22 cellular contexts compared by ENCODE assay signal in the genomic region with DNA sequence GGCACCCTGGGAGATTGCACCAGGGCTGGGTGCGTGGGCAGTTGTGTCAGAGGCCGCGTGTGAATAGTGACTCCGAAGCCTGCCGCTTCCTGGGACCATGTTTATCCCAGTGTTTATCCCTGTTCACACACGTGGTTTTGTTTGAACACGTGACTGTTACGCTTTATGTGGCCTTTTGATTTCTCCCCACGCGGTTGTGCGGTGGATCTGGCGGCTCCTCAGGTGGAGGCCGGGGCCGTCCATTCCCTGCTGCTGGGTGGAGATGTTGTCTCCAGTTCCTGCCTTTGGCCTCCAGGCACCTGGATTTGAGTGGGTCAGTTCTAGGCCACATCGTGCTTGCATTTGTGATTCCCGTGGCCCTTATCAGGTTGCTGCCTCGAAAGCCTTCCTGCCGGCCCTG. TPM values are rescaled to one million over a fixed set of nuclear protein-coding genes. Genes with fewer than 3 reads are reported as not detected.
DNase-seq lines count a peak whose midpoint lies in the region; ATAC-seq and TF ChIP-seq lines count a peak whose summit lies in the region.
"Had no signal": no experiment of that assay in that cellular context is flagged by ENCODE, and none has a peak within 500 bp of the region (broad histone marks: within the 10 kb centered on the region; RNA-seq: fewer than 3 reads in every experiment).

No MANE protein-coding gene starts in this region.

- no peaks in the 10 kb centered on the region for H3K27me3 ChIP-seq in A673 (replicated peaks; ENCODE audit: insufficient read depth, low read depth, low read length, poor library complexity)
- H3K27me3 ChIP-seq: BLaER1 treated with 17β-estradiol and CSF1 and Interleukin-3, amounts not matched to agents 10 nM and 100 nM; SJCRH30 had no signal

- peaks cover 11% of the 10 kb centered on the region for H3K36me3 Mint-ChIP-seq in natural killer cell treated with Interleukin-12 subunit alpha and Interleukin-12 subunit beta and Interleukin-15 and Interleukin-18, amount 100 ng/mL, for 72 hours
- no peaks in the 10 kb centered on the region for H3K36me3 Mint-ChIP-seq in natural killer cell
- peaks cover 32% of the 10 kb centered on the region for H3K36me3 Mint-ChIP-seq in progenitor cell of endocrine pancreas (ENCODE audit: insufficient read depth)

- POLR2A ChIA-PET in A673 (lab: Charles Lee; ENCODE audit: low non-redundant PET), result no interaction called here

- H3K4me3 ChIP-seq in A673 (ENCODE audit: low read depth, low read length, poor library complexity, severe bottlenecking), result no peak overlapping the region
- H3K4me3 ChIP-seq: BLaER1 treated with 17β-estradiol and CSF1 and Interleukin-3, amounts not matched to agents 10 nM and 100 nM; GM12878; HAP-1; SJCRH30 had no signal

- no peak overlapping the region for H3K27ac Mint-ChIP-seq in natural killer cell treated with Interleukin-12 subunit alpha and Interleukin-12 subunit beta and Interleukin-15 and Interleukin-18, amount 100 ng/mL, for 72 hours
- H3K27ac Mint-ChIP-seq in natural killer cell (no peak overlapping the region), progenitor cell of endocrine pancreas (peak overlapping the region; percentile 79)
- H3K27ac Mint-ChIP-seq: CD8-positive, alpha-beta T cell had no signal

- BruUV-seq in A673 (replicated peaks; lab: Mats Ljungman, UMichigan), result no TSS peak

- no peaks in the 10 kb centered on the region for H3K9me3 Mint-ChIP-seq in natural killer cell treated with Interleukin-12 subunit alpha and Interleukin-12 subunit beta and Interleukin-15 and Interleukin-18, amount 100 ng/mL, for 72 hours
- no peaks in the 10 kb centered on the region for H3K9me3 Mint-ChIP-seq in natural killer cell
- no peaks in the 10 kb centered on the region for H3K9me3 Mint-ChIP-seq in progenitor cell of endocrine pancreas (ENCODE audit: low read depth)
- H3K9me3 Mint-ChIP-seq: CD8-positive, alpha-beta T cell had no signal

- H3K4me1 ChIP-seq in A673 (ENCODE audit: insufficient read depth, low read length, poor library complexity, severe bottlenecking), result no peaks in the 10 kb centered on the region
- H3K4me1 ChIP-seq: BLaER1 treated with 17β-estradiol and CSF1 and Interleukin-3, amounts not matched to agents 10 nM and 100 nM; HAP-1; SJCRH30 had no signal

- TF ChIP-seq CTCF in natural killer cell (IDR thresholded peaks at IDR 0.05) (no peak), progenitor cell of endocrine pancreas (IDR thresholded peaks at IDR 0.05; ENCODE audit: unreplicated experiment) (no peak), A673 (conservative IDR thresholded peaks at IDR 0.05; ENCODE audit: low read depth, low read length) (no peak)

- H3K4me3 Mint-ChIP-seq in natural killer cell treated with Interleukin-12 subunit alpha and Interleukin-12 subunit beta and Interleukin-15 and Interleukin-18, amount 100 ng/mL, for 72 hours, result no peak overlapping the region
- H3K4me3 Mint-ChIP-seq in natural killer cell (no peak overlapping the region), progenitor cell of endocrine pancreas (ENCODE audit: low read depth) (no peak overlapping the region)
- H3K4me3 Mint-ChIP-seq: CD8-positive, alpha-beta T cell had no signal

- H3K9me3 ChIP-seq in A673 (ENCODE audit: low read depth, low read length, poor library complexity, severe bottlenecking), result no peaks in the 10 kb centered on the region
- H3K9me3 ChIP-seq: BLaER1 treated with 17β-estradiol and CSF1 and Interleukin-3, amounts not matched to agents 10 nM and 100 nM; HAP-1; SJCRH30 had no signal

- no peak overlapping the region for H3K27ac ChIP-seq in A673 (ENCODE audit: low read depth, low read length, poor library complexity, severe bottlenecking)
- H3K27ac ChIP-seq: 22Rv1; BLaER1 treated with 17β-estradiol and CSF1 and Interleukin-3, amounts not matched to agents 10 nM and 100 nM; SJCRH30 had no signal

- H3K4me1 Mint-ChIP-seq in natural killer cell treated with Interleukin-12 subunit alpha and Interleukin-12 subunit beta and Interleukin-15 and Interleukin-18, amount 100 ng/mL, for 72 hours (ENCODE audit: low read depth in 2 of 2), result no peaks in the 10 kb centered on the region
- H3K4me1 Mint-ChIP-seq in natural killer cell (no peaks in the 10 kb centered on the region), progenitor cell of endocrine pancreas (ENCODE audit: low read depth) (no peaks in the 10 kb centered on the region)

- peaks cover 83% of the 10 kb centered on the region for H3K36me3 ChIP-seq in A673 (ENCODE audit: insufficient read depth, low read length, poor library complexity, severe bottlenecking)

- no peaks in the 10 kb centered on the region for H3K27me3 Mint-ChIP-seq in natural killer cell treated with Interleukin-12 subunit alpha and Interleukin-12 subunit beta and Interleukin-15 and Interleukin-18, amount 100 ng/mL, for 72 hours
- no peaks in the 10 kb centered on the region for H3K27me3 Mint-ChIP-seq in natural killer cell (ENCODE audit: low read depth in 2 of 2)
- H3K27me3 Mint-ChIP-seq in progenitor cell of endocrine pancreas, result no peaks in the 10 kb centered on the region

- DNase-seq in activated CD4-positive, CD25-positive, alpha-beta regulatory T cell treated with anti-CD3 and anti-CD28 coated beads, Interleukin-2, amount 50 U/mL, for 72 hours, result peak; percentile 15
- DNase-seq in natural killer cell treated with Interleukin-12 subunit alpha and Interleukin-12 subunit beta and Interleukin-15 and Interleukin-18, amount 100 ng/mL, for 72 hours (ENCODE audit: low spot score), result peak; percentile 25
- DNase-seq in natural killer cell (no peak), progenitor cell of endocrine pancreas (ENCODE audit: low spot score, unreplicated experiment) (no peak), LoVo (ENCODE audit: low spot score) (no peak), NCI-H1436 (lab: John Stamatoyannopoulos, UW) (no peak), A673 (ENCODE audit: low spot score) (no peak)
- DNase-seq: CD8-positive, alpha-beta T cell; DND-41; KBM-7; NCI-H1092 treated with DMSO at 0.1 percent for 48 hours; NCI-H2029 treated with DMSO at 0.1 percent for 48 hours; NCI-H226; NCI-H510A treated with DMSO at 0.1 percent for 48 hours; NCI-H82; SJCRH30 had no signal

- CTCF ChIA-PET in A673 (lab: Charles Lee), result no interaction called here

- intact Hi-C loops in natural killer cell (cut with micrococcal nuclease) (no loop called here), A673 (cut with micrococcal nuclease; ENCODE audit: unreplicated experiment) (no loop called here)

- no peak for ATAC-seq in activated CD4-positive, CD25-positive, alpha-beta regulatory T cell treated with anti-CD3 and anti-CD28 coated beads, Interleukin-2, amount 50 U/mL, for 24 hours
- ATAC-seq in natural killer cell treated with Interleukin-12 subunit alpha and Interleukin-12 subunit beta and Interleukin-15 and Interleukin-18, amount 100 ng/mL, for 72 hours, result no peak
- ATAC-seq in natural killer cell, result no peak
- ATAC-seq: CD8-positive, alpha-beta T cell; GM12878; Panc1 had no signal

RNA-seq across cellular contexts. Expression of a gene that starts 35.1 kb away (rescaled TPM):
- 10 to 100 TPM; 29.6 to 59.3 TPM for total RNA-seq in natural killer cell treated with Interleukin-12 subunit alpha and Interleukin-12 subunit beta and Interleukin-15 and Interleukin-18, amount 100 ng/mL, for 72 hours
- 10 to 100 TPM; 38.7 to 47.6 (median 46.0) TPM for total RNA-seq in natural killer cell
- 52.5 and 54.2 TPM in 2 replicates for total RNA-seq in progenitor cell of endocrine pancreas
- total RNA-seq in A673 (2021), result 58.3 and 59.3 TPM in 2 replicates

Comparison
In these comparisons a context has a peak if more than half of its experiments do, and no peak if none do; other contexts are left out.
1. DNase-seq: peak in activated CD4-positive, CD25-positive, alpha-beta regulatory T cell treated with anti-CD3 and anti-CD28 coated beads, Interleukin-2, amount 50 U/mL, for 72 hours (single experiment) and natural killer cell treated with Interleukin-12 subunit alpha and Interleukin-12 subunit beta and Interleukin-15 and Interleukin-18, amount 100 ng/mL, for 72 hours (single experiment); none in natural killer cell (single experiment), progenitor cell of endocrine pancreas (single experiment), LoVo (single experiment), NCI-H1436 (single experiment) and A673 (single experiment).